ENCODE assay signal across 31 cellular contexts in the genomic region with DNA sequence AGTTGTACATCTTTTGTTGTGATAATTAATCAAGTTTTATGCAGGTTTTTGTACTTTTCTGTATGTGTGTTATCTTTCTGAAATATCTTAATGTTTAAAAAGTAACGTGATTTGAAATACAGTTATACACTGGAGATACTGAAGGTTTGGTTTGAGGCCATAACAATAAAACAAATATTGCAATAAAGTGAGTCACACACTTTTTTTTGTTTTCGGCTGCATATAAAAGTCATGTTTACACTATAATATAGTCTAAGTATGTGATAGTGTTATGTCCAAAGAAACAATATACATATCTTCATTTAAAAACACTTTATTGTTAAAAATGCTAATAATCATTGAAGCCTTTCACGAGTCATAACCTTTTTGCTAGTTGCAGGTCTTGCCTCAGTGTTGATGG.
"Had no signal": no experiment of that assay in that cellular context is flagged by ENCODE, and none has a peak within 500 bp of the region (broad histone marks: within the 10 kb centered on the region; RNA-seq: fewer than 3 reads in every experiment).

No MANE protein-coding gene starts in this region.

- H3K27ac ChIP-seq: adrenal gland, ascending aorta, body of pancreas, brain microvascular endothelial cell, breast epithelium, cardiac muscle cell had no signal

- H3K27me3 ChIP-seq: adrenal gland, ascending aorta, body of pancreas, brain microvascular endothelial cell, breast epithelium, cardiac muscle cell had no signal

- DNase-seq: activated effector memory CD4-positive, alpha-beta T cell treated with anti-CD3 and anti-CD28 coated beads, Interleukin-2, amount 50 U/mL, for 16 hours; activated effector memory CD4-positive, alpha-beta T cell treated with Interleukin-2 at 50 U/mL for 16 hours; activated gamma-delta T cell; activated gamma-delta T cell treated with Interleukin-2 at 50 U/mL for 16 hours; activated naive CD4-positive, alpha-beta T cell; activated naive CD4-positive, alpha-beta T cell treated with anti-CD3 and anti-CD28 coated beads for 36 hours; activated naive CD4-positive, alpha-beta T cell treated with anti-CD3 and anti-CD28 coated beads, Interleukin-2, amount 10 ng/mL, durations not matched to agents 7 days and 5 days; activated naive CD4-positive, alpha-beta T cell treated with anti-CD3 and anti-CD28 coated beads, Interleukin-2, amount 50 U/mL, for 16 hours; activated naive CD4-positive, alpha-beta T cell treated with Interleukin-2 at 50 U/mL for 16 hours; activated naive CD8-positive, alpha-beta T cell treated with anti-CD3 and anti-CD28 coated beads for 36 hours; activated naive CD8-positive, alpha-beta T cell treated with anti-CD3 and anti-CD28 coated beads, Interleukin-2, amount 10 ng/mL, durations not matched to agents 7 days and 5 days; activated naive CD8-positive, alpha-beta T cell treated with anti-CD3 and anti-CD28 coated beads, Interleukin-2, amount 50 U/mL, for 24 hours; activated T-cell treated with anti-CD3 and anti-CD28 coated beads, Interleukin-2, amount 50 U/mL, for 24 hours; activated T-cell treated with anti-CD3 and anti-CD28 coated beads, Interleukin-2, amount 50 U/mL, for 4 hours; activated T-cell treated with anti-CD3 and anti-CD28 coated beads, Interleukin-2, amount 50 U/mL, for 48 hours; activated T-cell treated with anti-CD3 and anti-CD28 coated beads, Interleukin-2, amount 50 U/mL, for 72 hours; adrenal gland; amniotic stem cell; amygdala; anterior cingulate cortex; aorta; body of pancreas; brain microvascular endothelial cell; caudate nucleus; central memory CD4-positive, alpha-beta T cell; cerebellar nuclear complex had no signal

- ATAC-seq: activated naive CD4-positive, alpha-beta T cell treated with anti-CD3 and anti-CD28 coated beads, Interleukin-2, amount 50 U/mL, for 72 hours; activated naive CD8-positive, alpha-beta T cell treated with anti-CD3 and anti-CD28 coated beads, Interleukin-2, amount 50 U/mL, for 24 hours; activated T-cell treated with anti-CD3 and anti-CD28 coated beads, Interleukin-2, amount 50 U/mL, for 4 hours; activated T-cell treated with anti-CD3 and anti-CD28 coated beads, Interleukin-2, amount 50 U/mL, for 72 hours; activated T-helper 17 cell treated with anti-CD3 and anti-CD28 coated beads, Interleukin-2, amount 50 U/mL, for 72 hours; body of pancreas had no signal

- H3K4me3 ChIP-seq: adrenal gland, ascending aorta, body of pancreas, breast epithelium, cardiac muscle cell had no signal

- H3K36me3 ChIP-seq: adrenal gland, ascending aorta, brain microvascular endothelial cell, breast epithelium, cardiac muscle cell had no signal

- H3K4me1 ChIP-seq: adrenal gland, ascending aorta, body of pancreas, breast epithelium had no signal

- H3K9me3 ChIP-seq: adrenal gland, ascending aorta, body of pancreas, breast epithelium had no signal
